In genomic region chr20:32761831-32762753, GRCh38 we compare ENCODE assay signal across 8 cellular contexts. TPM values are rescaled to one million over a fixed set of nuclear protein-coding genes. Genes with fewer than 3 reads are reported as not detected.
DNase-seq lines count a peak whose midpoint lies in the region; ATAC-seq and TF ChIP-seq lines count a peak whose summit lies in the region.

Gene DNMT3B (plus strand): TSS chr20:32762385. CDS start chr20:32780324, 17,939 bp downstream.

- in situ Hi-C loops in astrocyte of the spinal cord (cut with HindIII; ENCODE audit: low sequenced_read_pairs), result no loop called here
- in situ Hi-C loops in gastrocnemius medialis (cut with MboI; ENCODE audit: low sequenced_read_pairs in 4 of 4), result no loop called here

- ATAC-seq in gastrocnemius medialis (peak; percentile 84), GM21515 (IDR thresholded peaks at IDR 0.05; ENCODE audit: unreplicated experiment) (no peak)

- no peak for TF ChIP-seq POLR2A in gastrocnemius medialis (IDR thresholded peaks at IDR 0.05)

- peaks cover 27% of the 10 kb centered on the region for H3K36me3 ChIP-seq in H7 (replicated peaks; ENCODE audit: control insufficient read depth, insufficient read depth, low read length)
- peaks cover 12% of the 10 kb centered on the region; the same call in 1 of the 2 replicates for H3K36me3 ChIP-seq in iPS DF 6.9 (ENCODE audit: control insufficient read depth, insufficient read depth, low read length)
- H3K36me3 ChIP-seq in gastrocnemius medialis, result no peaks in the 10 kb centered on the region

- H3K4me3 ChIP-seq in H7 (ENCODE audit: insufficient read depth, low read depth, low read length) (peak within 1 kb of the TSS; percentile 98), astrocyte of the spinal cord (ENCODE audit: low read depth, low read length) (peak within 1 kb of the TSS; percentile 72), iPS DF 6.9 (ENCODE audit: low read length) (peak within 1 kb of the TSS; percentile 100), gastrocnemius medialis (peak within 1 kb of the TSS; percentile 68 to 89 (median 76))

- peak; percentile 93 for DNase-seq in ELF-1 (ENCODE audit: low read depth, low spot score)
- peak; percentile 100 for DNase-seq in H7
- DNase-seq in NCI-H1048 (lab: John Stamatoyannopoulos, UW), result peak; percentile 26
- DNase-seq in T-helper 22 cell (ENCODE audit: low read depth), result peak; percentile 61
- DNase-seq in astrocyte of the spinal cord (ENCODE audit: low read depth, low spot score), result peak; percentile 82
- DNase-seq in iPS DF 6.9 (ENCODE audit: low read depth, low spot score), result no peak
- peak; percentile 38 to 52 for DNase-seq in gastrocnemius medialis

- no CpG with 5 or more reads among the region's 92 CpGs for WGBS in iPS DF 6.9 (ENCODE audit: insufficient coverage, insufficient read length)

- H3K9me3 ChIP-seq in iPS DF 6.9 (ENCODE audit: control insufficient read depth, insufficient read depth, low read length), result no peaks in the 10 kb centered on the region
- H3K9me3 ChIP-seq in gastrocnemius medialis, result no peaks in the 10 kb centered on the region

- TF ChIP-seq CTCF in astrocyte of the spinal cord (IDR thresholded peaks at IDR 0.05; ENCODE audit: low read depth, low read length), result peak; percentile 21
- peak in 3 of 5 experiments; percentile 6 to 31 (median 21) for TF ChIP-seq CTCF in gastrocnemius medialis (IDR thresholded peaks at IDR 0.05 in 4 of 5, conservative IDR thresholded peaks at IDR 0.05 in 1 of 5)

- H3K27ac ChIP-seq in iPS DF 6.9 (ENCODE audit: low read length), result no peak within 1 kb of the TSS
- H3K27ac ChIP-seq in gastrocnemius medialis, result peak within 1 kb of the TSS in 1 of 4 donors; percentile 37

- no peaks in the 10 kb centered on the region for H3K27me3 ChIP-seq in H7 (ENCODE audit: control insufficient read depth, insufficient read depth, low read length)
- no peaks in the 10 kb centered on the region for H3K27me3 ChIP-seq in iPS DF 6.9 (ENCODE audit: control insufficient read depth, insufficient read depth, low read length)
- H3K27me3 ChIP-seq in gastrocnemius medialis, result no peaks in the 10 kb centered on the region

- intact Hi-C loops in gastrocnemius medialis (cut with DNase I; ENCODE audit: low total_unique reads), result loop anchor here (1.0 kb wide), 3 partner anchors 19 to 405 kb away; partner anchors contain the start of genes COMMD7 and MAPRE1

- no peaks in the 10 kb centered on the region for H3K4me1 ChIP-seq in iPS DF 6.9 (ENCODE audit: control insufficient read depth, insufficient read depth, low read length)
- H3K4me1 ChIP-seq in gastrocnemius medialis, result peaks cover 9% of the 10 kb centered on the region in 2 donors

RNA-seq across cellular contexts. Expression of gene DNMT3B, which starts in this region (rescaled TPM):
- total RNA-seq in H7 (2014; rRNA removed; shearing (Covaris generic)), result 496 and 585 TPM in 2 replicates
- under 1 TPM; 0.20 to 0.39 (median 0.30) TPM for total RNA-seq in gastrocnemius medialis

Comparison
In these comparisons a context has a peak if more than half of its experiments do, and no peak if none do; other contexts are left out.
1. RNA of gene DNMT3B (total RNA-seq): 496 to 585 TPM in H7; 0.20 to 0.39 TPM in gastrocnemius medialis; every median in the first group is over 100 times any median in the second.
2. Peak in DNase-seq, ATAC-seq and H3K4me3 ChIP-seq in gastrocnemius medialis; RNA of the gene not detected or under 1 TPM.
3. Peak in every context shown above with its lines, with median percentiles within 50 percentile points of each other: H3K4me3 ChIP-seq.